In the genomic region with DNA sequence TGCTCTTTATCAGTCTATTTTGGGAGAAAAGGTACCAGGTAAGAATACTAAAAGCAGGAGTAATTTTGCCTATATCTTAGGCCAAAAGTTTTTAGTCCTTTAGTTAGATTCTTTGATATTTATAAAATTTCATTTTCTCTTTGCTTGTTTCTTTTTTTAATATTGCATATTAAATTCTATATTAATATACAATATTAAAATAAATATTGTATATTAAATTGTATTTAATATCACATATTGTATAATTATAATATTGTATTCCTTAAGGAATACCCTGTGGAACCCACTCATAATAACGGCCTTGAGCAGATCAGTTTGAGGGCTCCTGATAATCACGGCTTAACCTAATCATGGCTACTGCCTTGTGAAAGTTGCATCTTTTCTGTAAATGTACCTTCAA, we compare ENCODE assay signal across 12 cellular contexts. TPM values are rescaled to one million over a fixed set of nuclear protein-coding genes. Genes with fewer than 3 reads are reported as not detected.
DNase-seq lines count a peak whose midpoint lies in the region; ATAC-seq and TF ChIP-seq lines count a peak whose summit lies in the region.
"Had no signal": no experiment of that assay in that cellular context is flagged by ENCODE, and none has a peak within 500 bp of the region (broad histone marks: within the 10 kb centered on the region; RNA-seq: fewer than 3 reads in every experiment).

No MANE protein-coding gene starts in this region.

- POLR2A ChIA-PET in WTC11 (lab: Charles Lee) = interaction anchor here (0.5 kb wide), 1 partner anchor 41 kb away, joined by 3 read pairs; no protein-coding TSS in a partner anchor

- no peaks in the 10 kb centered on the region for H3K9me3 ChIP-seq in left ventricle myocardium inferior (replicated peaks)
- H3K9me3 ChIP-seq: esophagus muscularis mucosa, tibial nerve had no signal

- H3K36me3 ChIP-seq in left ventricle myocardium inferior = peaks cover 63% of the 10 kb centered on the region

- ATAC-seq in Right ventricle myocardium inferior (no peak), WTC11 (no peak), GM21529 (IDR thresholded peaks at IDR 0.05; ENCODE audit: unreplicated experiment) (no peak), GM21723 (IDR thresholded peaks at IDR 0.05; ENCODE audit: unreplicated experiment) (no peak)
- ATAC-seq in stimulated activated memory B cell treated with anti-CD40 and anti-IgM and Interleukin-4, amounts not matched to agents 10 μg/mL and 1 μg/mL and 100 μg/mL, for 72 hours = no peak

- no peak overlapping the region for H3K27ac Mint-ChIP-seq in WTC11
- H3K27ac Mint-ChIP-seq in stimulated activated memory B cell treated with anti-CD40 and anti-IgM and Interleukin-4, amounts not matched to agents 10 μg/mL and 1 μg/mL and 100 μg/mL, for 72 hours = no peak overlapping the region

- peaks cover 69% of the 10 kb centered on the region for H3K36me3 Mint-ChIP-seq in WTC11
- peaks cover 51% of the 10 kb centered on the region for H3K36me3 Mint-ChIP-seq in stimulated activated memory B cell treated with anti-CD40 and anti-IgM and Interleukin-4, amounts not matched to agents 10 μg/mL and 1 μg/mL and 100 μg/mL, for 72 hours

- no peak for DNase-seq in left ventricle myocardium inferior
- DNase-seq in Right ventricle myocardium inferior (ENCODE audit: missing footprints) = no peak
- no peak for DNase-seq in WTC11 (ENCODE audit: low spot score)
- no peak for DNase-seq in fibroblast of villous mesenchyme (ENCODE audit: low read depth)
- DNase-seq in COLO668 (lab: John Stamatoyannopoulos, UW; ENCODE audit: unreplicated experiment) = no peak
- DNase-seq: NCI-H226 had no signal

- H3K4me3 ChIP-seq in left ventricle myocardium inferior (peak overlapping the region; percentile 86), fibroblast of villous mesenchyme (ENCODE audit: low read depth, low read length) (peak overlapping the region; percentile 99)
- H3K4me3 ChIP-seq: lung had no signal

- H3K27me3 Mint-ChIP-seq in WTC11 (ENCODE audit: low read depth) = no peaks in the 10 kb centered on the region; the same call in 1 of the 2 replicates
- H3K27me3 Mint-ChIP-seq in stimulated activated memory B cell treated with anti-CD40 and anti-IgM and Interleukin-4, amounts not matched to agents 10 μg/mL and 1 μg/mL and 100 μg/mL, for 72 hours = no peaks in the 10 kb centered on the region

- H3K27me3 ChIP-seq in left ventricle myocardium inferior (ENCODE audit: low read depth) = no peaks in the 10 kb centered on the region
- H3K27me3 ChIP-seq: esophagus muscularis mucosa, tibial nerve had no signal

- intact Hi-C loops in left ventricle myocardium inferior (cut with micrococcal nuclease) = no loop called here
- intact Hi-C loops in Right ventricle myocardium inferior (cut with DNase I) = loop anchor here (5.0 to 10.0 kb wide), 3 partner anchors 136 to 736 kb away; a partner anchor contains a TSS

- H3K4me1 ChIP-seq in left ventricle myocardium inferior = peaks cover 56% of the 10 kb centered on the region

- CTCF ChIA-PET in WTC11 (lab: Charles Lee) = no interaction called here

- H3K9me3 Mint-ChIP-seq in WTC11 = no peaks in the 10 kb centered on the region
- no peaks in the 10 kb centered on the region for H3K9me3 Mint-ChIP-seq in stimulated activated memory B cell treated with anti-CD40 and anti-IgM and Interleukin-4, amounts not matched to agents 10 μg/mL and 1 μg/mL and 100 μg/mL, for 72 hours

- TF ChIP-seq CTCF in left ventricle myocardium inferior (IDR thresholded peaks at IDR 0.05; ENCODE audit: borderline replicate concordance) (no peak), WTC11 (IDR thresholded peaks at IDR 0.05) (no peak), fibroblast of villous mesenchyme (IDR thresholded peaks at IDR 0.05; ENCODE audit: insufficient read depth, low read depth, low read length) (no peak)

- no peak overlapping the region for H3K27ac ChIP-seq in left ventricle myocardium inferior (replicated peaks)

- peaks cover 42% of the 10 kb centered on the region for H3K4me1 Mint-ChIP-seq in WTC11
- peaks cover 26% of the 10 kb centered on the region for H3K4me1 Mint-ChIP-seq in stimulated activated memory B cell treated with anti-CD40 and anti-IgM and Interleukin-4, amounts not matched to agents 10 μg/mL and 1 μg/mL and 100 μg/mL, for 72 hours

- peak overlapping the region; percentile 98 for H3K4me3 Mint-ChIP-seq in WTC11
- H3K4me3 Mint-ChIP-seq in stimulated activated memory B cell treated with anti-CD40 and anti-IgM and Interleukin-4, amounts not matched to agents 10 μg/mL and 1 μg/mL and 100 μg/mL, for 72 hours = peak overlapping the region; percentile 44

TF ChIP-seq in WTC11, 78 proteins besides CTCF, POLR2A, EP300 and RAD21:
- TF ChIP-seq HMGA2 (CRISPR knock-in tag; IDR thresholded peaks at IDR 0.05) (peak; percentile 96), PRRX2 (CRISPR knock-in tag; IDR thresholded peaks at IDR 0.05) (no peak), TEAD4 (CRISPR knock-in tag; IDR thresholded peaks at IDR 0.05) (no peak), NR3C1 (CRISPR knock-in tag; conservative IDR thresholded peaks at IDR 0.05; ENCODE audit: low read depth) (no peak)

RNA-seq across cellular contexts. Expression of a gene that starts 1.9 kb away (rescaled TPM):
- total RNA-seq in left ventricle myocardium inferior = 10.1 TPM
- total RNA-seq in Right ventricle myocardium inferior = 14.7 TPM
- total RNA-seq in WTC11 (2021) = 59.8 to 63.8 TPM (median 59.9 TPM) in 3 replicates
- total RNA-seq in fibroblast of villous mesenchyme = 26.3 and 27.1 TPM in 2 replicates

RNA-seq across cellular contexts. Expression of a gene that starts 2.6 kb away (rescaled TPM):
- total RNA-seq in left ventricle myocardium inferior = 326 TPM
- 321 TPM for total RNA-seq in Right ventricle myocardium inferior
- 543 to 612 TPM (median 563 TPM) in 3 replicates for total RNA-seq in WTC11 (2021)
- 335 and 361 TPM in 2 replicates for total RNA-seq in fibroblast of villous mesenchyme

RNA-seq across cellular contexts. Expression of a gene that starts 11.8 kb away (rescaled TPM):
- total RNA-seq in left ventricle myocardium inferior (9.7 TPM), Right ventricle myocardium inferior (8.2 TPM), WTC11 (2021) (38.5 to 44.3 TPM (median 42.7 TPM) in 3 replicates), fibroblast of villous mesenchyme (8.4 and 12.5 TPM in 2 replicates)

RNA-seq across cellular contexts. Expression of a gene that starts 59.8 kb away (rescaled TPM):
- total RNA-seq in left ventricle myocardium inferior = 2.5 TPM
- 3.8 TPM for total RNA-seq in Right ventricle myocardium inferior
- not detected in 3 replicates for total RNA-seq in WTC11 (2021)
- 2.6 and 3.9 TPM in 2 replicates for total RNA-seq in fibroblast of villous mesenchyme
